ENCODE assay signal across 32 cellular contexts in the genomic region with DNA sequence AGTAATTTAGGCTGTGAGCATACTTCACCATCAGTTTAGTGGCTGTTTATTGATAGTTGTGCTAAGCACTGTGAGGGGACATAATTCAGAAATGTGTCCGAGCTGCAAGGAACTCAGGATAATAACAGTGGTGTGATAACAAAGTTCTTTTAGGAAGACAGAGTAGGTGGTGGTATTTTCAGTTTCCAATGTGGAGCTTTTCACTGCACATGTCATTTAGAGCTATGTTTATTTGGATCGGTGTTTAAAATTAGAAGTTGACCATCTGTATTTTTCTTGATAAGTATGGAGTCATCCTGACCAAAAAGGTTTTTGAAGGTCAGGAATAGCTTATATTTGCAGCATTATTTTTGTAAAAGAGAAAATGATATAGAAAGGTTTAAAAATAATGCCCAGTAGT.
"Had no signal": no experiment of that assay in that cellular context is flagged by ENCODE, and none has a peak within 500 bp of the region (broad histone marks: within the 10 kb centered on the region; RNA-seq: fewer than 3 reads in every experiment).

No MANE protein-coding gene starts in this region.

- H3K36me3 ChIP-seq: adrenal gland, ascending aorta, brain microvascular endothelial cell, breast epithelium, cardiac muscle cell had no signal

- ATAC-seq: activated naive CD4-positive, alpha-beta T cell treated with anti-CD3 and anti-CD28 coated beads, Interleukin-2, amount 50 U/mL, for 72 hours; activated naive CD8-positive, alpha-beta T cell treated with anti-CD3 and anti-CD28 coated beads, Interleukin-2, amount 50 U/mL, for 24 hours; activated T-cell treated with anti-CD3 and anti-CD28 coated beads, Interleukin-2, amount 50 U/mL, for 4 hours; activated T-cell treated with anti-CD3 and anti-CD28 coated beads, Interleukin-2, amount 50 U/mL, for 72 hours; activated T-helper 17 cell treated with anti-CD3 and anti-CD28 coated beads, Interleukin-2, amount 50 U/mL, for 72 hours; body of pancreas had no signal

- H3K27ac ChIP-seq: adrenal gland, ascending aorta, body of pancreas, brain microvascular endothelial cell, breast epithelium, cardiac muscle cell had no signal

- DNase-seq: activated effector memory CD4-positive, alpha-beta T cell treated with anti-CD3 and anti-CD28 coated beads, Interleukin-2, amount 50 U/mL, for 16 hours; activated effector memory CD4-positive, alpha-beta T cell treated with Interleukin-2 at 50 U/mL for 16 hours; activated gamma-delta T cell; activated gamma-delta T cell treated with Interleukin-2 at 50 U/mL for 16 hours; activated naive CD4-positive, alpha-beta T cell; activated naive CD4-positive, alpha-beta T cell treated with anti-CD3 and anti-CD28 coated beads for 36 hours; activated naive CD4-positive, alpha-beta T cell treated with anti-CD3 and anti-CD28 coated beads, Interleukin-2, amount 10 ng/mL, durations not matched to agents 7 days and 5 days; activated naive CD4-positive, alpha-beta T cell treated with anti-CD3 and anti-CD28 coated beads, Interleukin-2, amount 50 U/mL, for 16 hours; activated naive CD4-positive, alpha-beta T cell treated with Interleukin-2 at 50 U/mL for 16 hours; activated naive CD8-positive, alpha-beta T cell treated with anti-CD3 and anti-CD28 coated beads for 36 hours; activated naive CD8-positive, alpha-beta T cell treated with anti-CD3 and anti-CD28 coated beads, Interleukin-2, amount 10 ng/mL, durations not matched to agents 7 days and 5 days; activated naive CD8-positive, alpha-beta T cell treated with anti-CD3 and anti-CD28 coated beads, Interleukin-2, amount 50 U/mL, for 24 hours; activated T-cell treated with anti-CD3 and anti-CD28 coated beads, Interleukin-2, amount 50 U/mL, for 4 hours; activated T-cell treated with anti-CD3 and anti-CD28 coated beads, Interleukin-2, amount 50 U/mL, for 48 hours; activated T-cell treated with anti-CD3 and anti-CD28 coated beads, Interleukin-2, amount 50 U/mL, for 72 hours; adrenal gland; amniotic stem cell; amygdala; anterior cingulate cortex; aorta; body of pancreas; brain microvascular endothelial cell; caudate nucleus; central memory CD4-positive, alpha-beta T cell; cerebellar nuclear complex had no signal

- H3K27me3 ChIP-seq: adrenal gland, ascending aorta, body of pancreas, brain microvascular endothelial cell, breast epithelium, cardiac muscle cell had no signal

- FAIRE-seq: astrocyte, bronchial epithelial cell had no signal

- H3K4me3 ChIP-seq: adrenal gland, ascending aorta, body of pancreas, breast epithelium, cardiac muscle cell had no signal

- H3K9me3 ChIP-seq: adrenal gland, ascending aorta, body of pancreas, breast epithelium had no signal

- H3K4me1 ChIP-seq: adrenal gland, ascending aorta, body of pancreas, breast epithelium had no signal
